ENCODE assay signal across 13 cellular contexts in the genomic region with DNA sequence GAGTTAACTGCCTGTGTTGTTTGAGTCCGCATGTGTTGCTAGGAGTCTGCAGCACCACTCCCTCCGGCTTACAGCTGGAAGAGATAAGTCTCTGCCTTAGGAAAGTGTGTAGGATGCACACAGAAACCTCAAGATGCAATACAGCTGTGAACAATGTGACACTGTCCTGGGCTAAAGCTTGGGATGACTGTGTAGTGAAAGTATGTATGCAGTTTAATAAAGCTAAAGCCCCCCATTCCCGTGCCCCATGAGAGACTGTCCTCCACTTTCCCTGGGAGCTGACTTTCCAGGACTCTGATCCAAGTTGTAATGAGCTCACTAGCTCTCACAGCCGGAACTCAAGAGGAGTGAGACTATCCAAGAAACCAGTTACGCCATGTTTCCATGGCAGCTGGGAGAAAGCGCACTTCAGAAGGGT.
DNase-seq lines count a peak whose midpoint lies in the region; ATAC-seq and TF ChIP-seq lines count a peak whose summit lies in the region.
"Had no signal": no experiment of that assay in that cellular context is flagged by ENCODE, and none has a peak within 500 bp of the region (broad histone marks: within the 10 kb centered on the region; RNA-seq: fewer than 3 reads in every experiment).

No MANE protein-coding gene starts in this region.

- TF ChIP-seq CTCF in CD14-positive monocyte (IDR thresholded peaks at IDR 0.05) (no peak), brain microvascular endothelial cell (IDR thresholded peaks at IDR 0.05; ENCODE audit: low read depth, low read length, missing control alignments) (no peak)

- H3K27ac ChIP-seq in brain microvascular endothelial cell = no peak overlapping the region

- H3K36me3 Mint-ChIP-seq in CD14-positive monocyte = no peaks in the 10 kb centered on the region
- no peaks in the 10 kb centered on the region for H3K36me3 Mint-ChIP-seq in naive B cell

- H3K27ac Mint-ChIP-seq in CD14-positive monocyte (peak overlapping the region in 4 of 7 donors; percentile 32 to 57 (median 46)), naive B cell (peak overlapping the region; percentile 45 to 91 (median 88))

- H3K9me3 Mint-ChIP-seq in CD14-positive monocyte = peaks cover 0 to 1% (median 0%) of the 10 kb centered on the region in 7 donors
- H3K9me3 Mint-ChIP-seq in naive B cell = peaks cover 0 to 4% (median 0%) of the 10 kb centered on the region in 7 donors

- in situ Hi-C loops in brain microvascular endothelial cell (cut with HindIII; ENCODE audit: low pct_ligation_motif_present, low sequenced_read_pairs) = no loop called here

- H3K4me3 Mint-ChIP-seq in CD14-positive monocyte (peak overlapping the region in 1 of 2 donors; percentile 37), naive B cell (peak overlapping the region in 6 of 8 donors; percentile 19 to 76 (median 51))

- H3K4me1 Mint-ChIP-seq in CD14-positive monocyte = peaks cover 13% of the 10 kb centered on the region
- peaks cover 4 to 20% (median 7%) of the 10 kb centered on the region in 3 donors for H3K4me1 Mint-ChIP-seq in naive B cell

- no peak overlapping the region for H3K4me3 ChIP-seq in brain microvascular endothelial cell (ENCODE audit: low read depth, low read length)

- H3K27me3 ChIP-seq in brain microvascular endothelial cell (replicated peaks) = no peaks in the 10 kb centered on the region

- H3K27me3 Mint-ChIP-seq in CD14-positive monocyte (ENCODE audit: low read depth in 3 of 3) (peaks cover 0 to 3% (median 0%) of the 10 kb centered on the region in 3 donors), naive B cell (no peaks in the 10 kb centered on the region)

- H3K36me3 ChIP-seq in brain microvascular endothelial cell (replicated peaks) = no peaks in the 10 kb centered on the region

- intact Hi-C loops in CD14-positive monocyte (cut with micrococcal nuclease) = no loop called here

- ATAC-seq in naive B cell (ENCODE audit: low read depth in 2 of 2) = no peak
- ATAC-seq: activated CD4-positive, CD25-positive, alpha-beta regulatory T cell treated with anti-CD3 and anti-CD28 coated beads, Interleukin-2, amount 50 U/mL, for 24 hours had no signal

- DNase-seq in CD14-positive monocyte (ENCODE audit: low spot score) (no peak), HCEC 1CT (peak; percentile 47), brain microvascular endothelial cell (peak; percentile 45), naive B cell (no peak), GOT3 (lab: John Stamatoyannopoulos, UW) (no peak), NCI-H2107 (lab: John Stamatoyannopoulos, UW) (no peak), HuH-7.5 (ENCODE audit: low spot score) (no peak), superior temporal gyrus (ENCODE audit: extremely low spot score) (no peak)
- DNase-seq: activated naive CD4-positive, alpha-beta T cell treated with anti-CD3 and anti-CD28 coated beads, Interleukin-2, amount 50 U/mL, for 16 hours; Caco-2; effector memory CD4-positive, alpha-beta T cell; NCI-H1436 had no signal

Comparison
In these comparisons a context has a peak if more than half of its experiments do, and no peak if none do; other contexts are left out.
1. DNase-seq: peak in HCEC 1CT (single experiment) and brain microvascular endothelial cell (single experiment); none in CD14-positive monocyte (single experiment), naive B cell (single experiment), GOT3 (single experiment), NCI-H2107 (single experiment), HuH-7.5 (single experiment) and superior temporal gyrus (single experiment).